Comparison of ENCODE assay signal across 11 cellular contexts in the genomic region with DNA sequence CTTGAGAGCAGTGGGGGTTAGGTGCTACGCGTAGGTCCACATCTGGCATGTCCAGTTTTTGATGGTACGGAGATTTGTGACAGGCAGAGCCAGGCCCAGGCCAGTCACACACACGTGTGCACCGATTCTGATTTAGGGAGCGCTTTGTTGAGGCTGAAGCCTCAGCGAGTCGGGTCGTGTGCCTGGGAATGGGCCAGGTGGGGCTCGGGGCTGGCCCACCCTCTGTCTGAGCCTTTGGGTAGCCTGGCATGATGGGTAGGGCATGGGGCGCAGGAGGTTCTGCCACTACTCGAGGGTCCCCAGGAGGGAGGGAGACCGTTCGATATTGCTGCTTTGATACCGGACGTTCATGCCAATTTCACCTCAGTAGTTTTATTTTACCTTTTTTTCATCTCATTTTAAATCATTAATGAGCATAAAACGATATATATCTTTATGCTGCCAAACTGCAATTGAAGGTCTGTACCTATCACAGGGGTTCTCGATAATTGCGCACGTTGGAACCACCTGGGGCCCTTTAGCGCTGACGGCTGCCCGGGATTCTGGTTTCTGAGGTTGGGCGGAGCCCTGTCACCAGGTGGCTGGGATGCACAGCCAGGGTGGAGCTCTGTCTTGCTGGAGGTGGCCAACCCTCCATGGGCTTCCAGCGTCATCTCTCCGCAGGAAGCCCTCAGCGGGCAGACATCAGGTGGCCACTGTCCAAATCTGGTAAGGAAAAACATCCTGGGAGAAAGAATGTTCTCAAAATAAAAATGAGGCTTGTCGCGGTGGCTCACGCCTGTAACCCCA.
DNase-seq lines count a peak whose midpoint lies in the region; ATAC-seq and TF ChIP-seq lines count a peak whose summit lies in the region.
"Had no signal": no experiment of that assay in that cellular context is flagged by ENCODE, and none has a peak within 500 bp of the region (broad histone marks: within the 10 kb centered on the region; RNA-seq: fewer than 3 reads in every experiment).

No MANE protein-coding gene starts in this region.

- peaks cover 10% of the 10 kb centered on the region for H3K36me3 Mint-ChIP-seq in glutamatergic neuron (ENCODE audit: unreplicated experiment)
- no peaks in the 10 kb centered on the region for H3K36me3 Mint-ChIP-seq in activated naive CD8-positive, alpha-beta T cell treated with anti-CD3 and anti-CD28 coated beads for 36 hours
- H3K36me3 Mint-ChIP-seq: CD4-positive, CD25-positive, alpha-beta regulatory T cell had no signal

- DNase-seq in COLO668 (lab: John Stamatoyannopoulos, UW; ENCODE audit: unreplicated experiment) (peak; percentile 73), DMS79 (lab: John Stamatoyannopoulos, UW) (peak; percentile 52), NCI-H2171 treated with DMSO at 0.1 percent for 48 hours (lab: John Stamatoyannopoulos, UW) (peak; percentile 83), glutamatergic neuron (no peak), NCI-H2196 treated with DMSO at 0.1 percent for 48 hours (lab: John Stamatoyannopoulos, UW; ENCODE audit: unreplicated experiment) (no peak)
- DNase-seq in activated naive CD8-positive, alpha-beta T cell treated with anti-CD3 and anti-CD28 coated beads for 36 hours: no peak
- DNase-seq: CD4-positive, CD25-positive, alpha-beta regulatory T cell; EL; PC-9 had no signal

- H3K4me1 Mint-ChIP-seq in glutamatergic neuron (ENCODE audit: low read depth, unreplicated experiment): peaks cover 29% of the 10 kb centered on the region
- no peaks in the 10 kb centered on the region for H3K4me1 Mint-ChIP-seq in activated naive CD8-positive, alpha-beta T cell treated with anti-CD3 and anti-CD28 coated beads for 36 hours
- H3K4me1 Mint-ChIP-seq: CD4-positive, CD25-positive, alpha-beta regulatory T cell had no signal

- H3K27me3 Mint-ChIP-seq in glutamatergic neuron (ENCODE audit: unreplicated experiment): peaks cover 21% of the 10 kb centered on the region
- H3K27me3 Mint-ChIP-seq in activated naive CD8-positive, alpha-beta T cell treated with anti-CD3 and anti-CD28 coated beads for 36 hours: no peaks in the 10 kb centered on the region
- H3K27me3 Mint-ChIP-seq: CD4-positive, CD25-positive, alpha-beta regulatory T cell had no signal

- H3K27ac Mint-ChIP-seq in glutamatergic neuron (ENCODE audit: unreplicated experiment): peak overlapping the region; percentile 49
- no peak overlapping the region for H3K27ac Mint-ChIP-seq in activated naive CD8-positive, alpha-beta T cell treated with anti-CD3 and anti-CD28 coated beads for 36 hours
- H3K27ac Mint-ChIP-seq: CD4-positive, CD25-positive, alpha-beta regulatory T cell had no signal

- no peak for ATAC-seq in HG03095 (IDR thresholded peaks at IDR 0.05; ENCODE audit: unreplicated experiment)
- ATAC-seq: K562 had no signal

- peaks cover 15% of the 10 kb centered on the region for H3K9me3 Mint-ChIP-seq in glutamatergic neuron (ENCODE audit: unreplicated experiment)
- H3K9me3 Mint-ChIP-seq in activated naive CD8-positive, alpha-beta T cell treated with anti-CD3 and anti-CD28 coated beads for 36 hours: no peaks in the 10 kb centered on the region

- no peak overlapping the region for H3K4me3 Mint-ChIP-seq in glutamatergic neuron (ENCODE audit: unreplicated experiment)
- no peak overlapping the region for H3K4me3 Mint-ChIP-seq in activated naive CD8-positive, alpha-beta T cell treated with anti-CD3 and anti-CD28 coated beads for 36 hours
- H3K4me3 Mint-ChIP-seq: CD4-positive, CD25-positive, alpha-beta regulatory T cell had no signal

- no peak for TF ChIP-seq CTCF in glutamatergic neuron (IDR thresholded peaks at IDR 0.05; ENCODE audit: partially characterized antibody, unreplicated experiment)

Comparison
In these comparisons a context has a peak if more than half of its experiments do, and no peak if none do; other contexts are left out.
1. DNase-seq: peak in COLO668 (single experiment), DMS79 (single experiment) and NCI-H2171 treated with DMSO at 0.1 percent for 48 hours (single experiment); none in glutamatergic neuron (single experiment), activated naive CD8-positive, alpha-beta T cell treated with anti-CD3 and anti-CD28 coated beads for 36 hours (single experiment) and NCI-H2196 treated with DMSO at 0.1 percent for 48 hours (single experiment).